ENCODE assay signal across 8 cellular contexts in genomic region chr4:40199999-40200880, GRCh38. TPM values are rescaled to one million over a fixed set of nuclear protein-coding genes. Genes with fewer than 3 reads are reported as not detected.
DNase-seq lines count a peak whose midpoint lies in the region; ATAC-seq, FAIRE-seq and TF ChIP-seq lines count a peak whose summit lies in the region.

No MANE protein-coding gene starts in this region.

- H3K4me3 ChIP-seq in GM06990 (replicated peaks; ENCODE audit: low read depth, low read length) = peak overlapping the region; percentile 89
- peak overlapping the region; percentile 3 to 32 for H3K4me3 ChIP-seq in left lung

- H3K36me3 Mint-ChIP-seq in activated CD8-positive, alpha-beta T cell treated with anti-CD3 and anti-CD28 coated beads, Interleukin-2, amount 10 ng/mL, durations not matched to agents 7 days and 5 days (ENCODE audit: low read depth) = peaks cover 83% of the 10 kb centered on the region

- peak; percentile 48 for FAIRE-seq in urothelium cell line (lab: Jason Lieb, UNC)

- H3K27ac Mint-ChIP-seq in activated CD8-positive, alpha-beta T cell treated with anti-CD3 and anti-CD28 coated beads, Interleukin-2, amount 10 ng/mL, durations not matched to agents 7 days and 5 days = peak overlapping the region; percentile 96

- peaks cover 37% of the 10 kb centered on the region for H3K4me1 Mint-ChIP-seq in activated CD8-positive, alpha-beta T cell treated with anti-CD3 and anti-CD28 coated beads, Interleukin-2, amount 10 ng/mL, durations not matched to agents 7 days and 5 days (ENCODE audit: low read depth)

- H3K9me3 ChIP-seq in KOPT-K1 (ENCODE audit: insufficient read depth, low read length, poor library complexity, severe bottlenecking) (no peaks in the 10 kb centered on the region), left lung (no peaks in the 10 kb centered on the region)

- CTCF ChIA-PET in activated CD8-positive, alpha-beta T cell treated with anti-CD3 and anti-CD28 coated beads, Interleukin-2, amount 10 ng/mL, durations not matched to agents 7 days and 5 days (lab: Charles Lee) = interaction anchor here (0.9 to 11.9 kb wide), 17 partner anchors 8 to 144 kb away, joined by 3 to 149 read pairs (median 5); partner anchors contain the start of gene N4BP2

- intact Hi-C loops in left lung (cut with DNase I) = no loop called here

- H3K27ac ChIP-seq in KOPT-K1 (ENCODE audit: low read depth, low read length, poor library complexity, severe bottlenecking) (peak overlapping the region; percentile 96), left lung (peak overlapping the region; percentile 54 to 92)

- H3K9me3 Mint-ChIP-seq in activated CD8-positive, alpha-beta T cell treated with anti-CD3 and anti-CD28 coated beads, Interleukin-2, amount 10 ng/mL, durations not matched to agents 7 days and 5 days (ENCODE audit: insufficient read depth) = no peaks in the 10 kb centered on the region

- H3K36me3 ChIP-seq in GM06990 (ENCODE audit: control insufficient read depth, insufficient read depth, low read length) (peaks cover 1% of the 10 kb centered on the region; the same call in 1 of the 2 replicates), KOPT-K1 (ENCODE audit: insufficient read depth, low read length) (peaks cover 42% of the 10 kb centered on the region), left lung (no peaks in the 10 kb centered on the region)

- no peaks in the 10 kb centered on the region for H3K27me3 ChIP-seq in GM06990 (replicated peaks; ENCODE audit: control insufficient read depth, insufficient read depth, low read length)
- H3K27me3 ChIP-seq in left lung = no peaks in the 10 kb centered on the region

- DNase-seq in GM06990 (ENCODE audit: extremely low read depth, insufficient read length) (peak; percentile 77), left lung (peak in 1 of 2 donors; percentile 41), urothelium cell line (ENCODE audit: low spot score) (no peak), DMS79 treated with DMSO at 0.1 percent for 48 hours (lab: John Stamatoyannopoulos, UW) (no peak)
- DNase-seq in activated CD8-positive, alpha-beta T cell treated with anti-CD3 and anti-CD28 coated beads, Interleukin-2, amount 10 ng/mL, durations not matched to agents 7 days and 5 days = peak; percentile 90

- TF ChIP-seq CTCF in GM06990 (IDR thresholded peaks at IDR 0.05; ENCODE audit: insufficient read depth, low read length, poor library complexity, severe bottlenecking) = no peak
- no peak for TF ChIP-seq CTCF in left lung (IDR thresholded peaks at IDR 0.05)

- ATAC-seq in GM21528 (IDR thresholded peaks at IDR 0.05; ENCODE audit: low FRiP score, unreplicated experiment) = peak; percentile 50
- ATAC-seq in activated CD8-positive, alpha-beta T cell treated with anti-CD3 and anti-CD28 coated beads, Interleukin-2, amount 10 ng/mL, durations not matched to agents 7 days and 5 days = peak; percentile 45
- ATAC-seq in left lung = peak; percentile 65
- ATAC-seq in HG02970 (IDR thresholded peaks at IDR 0.05; ENCODE audit: low FRiP score, unreplicated experiment) = no peak

- H3K4me1 ChIP-seq in left lung = peaks cover 0 to 50% of the 10 kb centered on the region in 2 donors

- peak overlapping the region; percentile 93 for H3K4me3 Mint-ChIP-seq in activated CD8-positive, alpha-beta T cell treated with anti-CD3 and anti-CD28 coated beads, Interleukin-2, amount 10 ng/mL, durations not matched to agents 7 days and 5 days

- POLR2A ChIA-PET in activated CD8-positive, alpha-beta T cell treated with anti-CD3 and anti-CD28 coated beads, Interleukin-2, amount 10 ng/mL, durations not matched to agents 7 days and 5 days (lab: Charles Lee) = interaction anchor here (0.5 to 18.3 kb wide), 26 partner anchors 7 to 502 kb away, joined by 3 to 517 read pairs (median 7); partner anchors contain the start of genes N4BP2, RHOH and UBE2K

- H3K27me3 Mint-ChIP-seq in activated CD8-positive, alpha-beta T cell treated with anti-CD3 and anti-CD28 coated beads, Interleukin-2, amount 10 ng/mL, durations not matched to agents 7 days and 5 days (ENCODE audit: low read depth) = no peaks in the 10 kb centered on the region

RNA-seq across cellular contexts. Expression of gene RHOH, which starts 3.4 kb away (rescaled TPM):
- total RNA-seq in activated CD8-positive, alpha-beta T cell treated with anti-CD3 and anti-CD28 coated beads, Interleukin-2, amount 10 ng/mL, durations not matched to agents 7 days and 5 days = 100 to 1,000 TPM; 147 to 159 TPM
- 10 to 100 TPM in 1 of 2 donors, 1 to 10 TPM in 1; 1.9 to 10.1 TPM for total RNA-seq in left lung

Comparison
In these comparisons a context has a peak if more than half of its experiments do, and no peak if none do; other contexts are left out.
1. DNase-seq: peak in GM06990 (single experiment) and activated CD8-positive, alpha-beta T cell treated with anti-CD3 and anti-CD28 coated beads, Interleukin-2, amount 10 ng/mL, durations not matched to agents 7 days and 5 days (single experiment); none in urothelium cell line (single experiment) and DMS79 treated with DMSO at 0.1 percent for 48 hours (single experiment).
2. RNA of gene RHOH, which starts 3.4 kb away (total RNA-seq): 147 to 159 TPM in activated CD8-positive, alpha-beta T cell treated with anti-CD3 and anti-CD28 coated beads, Interleukin-2, amount 10 ng/mL, durations not matched to agents 7 days and 5 days; 1.9 to 10.1 TPM in left lung; every median in the first group is over 10 times any median in the second.